In genomic region chr2:102826904-102827303, GRCh38 we compare ENCODE assay signal across 10 cellular contexts.
DNase-seq lines count a peak whose midpoint lies in the region; ATAC-seq and TF ChIP-seq lines count a peak whose summit lies in the region.
"Had no signal": no experiment of that assay in that cellular context is flagged by ENCODE, and none has a peak within 500 bp of the region (broad histone marks: within the 10 kb centered on the region; RNA-seq: fewer than 3 reads in every experiment).

No MANE protein-coding gene starts in this region.

- peak overlapping the region; percentile 95 for H3K27ac Mint-ChIP-seq in glutamatergic neuron (ENCODE audit: unreplicated experiment)
- H3K27ac Mint-ChIP-seq: activated naive CD8-positive, alpha-beta T cell had no signal

- H3K9me3 Mint-ChIP-seq in glutamatergic neuron (ENCODE audit: unreplicated experiment), result peaks cover 11% of the 10 kb centered on the region

- no peak for TF ChIP-seq CTCF in glutamatergic neuron (IDR thresholded peaks at IDR 0.05; ENCODE audit: partially characterized antibody, unreplicated experiment)
- no peak for TF ChIP-seq CTCF in testis (IDR thresholded peaks at IDR 0.05)

- H3K36me3 ChIP-seq in testis (ENCODE audit: low read depth, missing control alignments), result no peaks in the 10 kb centered on the region
- H3K36me3 ChIP-seq: upper lobe of right lung had no signal

- intact Hi-C loops in testis (cut with DNase I; ENCODE audit: low total_unique reads), result no loop called here

- H3K27ac ChIP-seq in testis, result no peak overlapping the region
- H3K27ac ChIP-seq: upper lobe of right lung had no signal

- H3K4me1 ChIP-seq in testis, result no peaks in the 10 kb centered on the region
- H3K4me1 ChIP-seq: upper lobe of right lung had no signal

- no peak overlapping the region for H3K4me3 ChIP-seq in testis
- H3K4me3 ChIP-seq: upper lobe of right lung had no signal

- DNase-seq in NCI-H1092 (lab: John Stamatoyannopoulos, UW), result peak; percentile 80
- peak; percentile 78 for DNase-seq in NCI-H82 (lab: John Stamatoyannopoulos, UW)
- DNase-seq in glutamatergic neuron, result peak; percentile 71
- DNase-seq in testis, result peak; percentile 20
- DNase-seq in ACHN, result no peak
- no peak for DNase-seq in iPS-NIHi7 (ENCODE audit: extremely low spot score)
- DNase-seq: upper lobe of right lung had no signal

- peaks cover 8% of the 10 kb centered on the region for H3K27me3 Mint-ChIP-seq in glutamatergic neuron (ENCODE audit: unreplicated experiment)
- H3K27me3 Mint-ChIP-seq: activated naive CD8-positive, alpha-beta T cell had no signal

- H3K27me3 ChIP-seq in testis, result no peaks in the 10 kb centered on the region
- H3K27me3 ChIP-seq: upper lobe of right lung had no signal

- H3K36me3 Mint-ChIP-seq in glutamatergic neuron (ENCODE audit: unreplicated experiment), result no peaks in the 10 kb centered on the region

- peak overlapping the region; percentile 79 for H3K4me3 Mint-ChIP-seq in glutamatergic neuron (ENCODE audit: unreplicated experiment)
- H3K4me3 Mint-ChIP-seq: activated naive CD8-positive, alpha-beta T cell had no signal

- 17 to 29% methylated on average over 5 of the region's 5 CpGs for WGBS in testis, 2 donors

- H3K4me1 Mint-ChIP-seq in glutamatergic neuron (ENCODE audit: low read depth, unreplicated experiment), result peaks cover 31% of the 10 kb centered on the region

- in situ Hi-C loops in ACHN (cut with HindIII; ENCODE audit: low pct_ligation_motif_present, low pct_unique_long_range_greater_than_20kb, low sequenced_read_pairs), result no loop called here

- no peaks in the 10 kb centered on the region for H3K9me3 ChIP-seq in testis
- H3K9me3 ChIP-seq: upper lobe of right lung had no signal

- ATAC-seq in GM21526 (IDR thresholded peaks at IDR 0.05; ENCODE audit: low FRiP score, unreplicated experiment), result no peak
- ATAC-seq in HG03442 (IDR thresholded peaks at IDR 0.05; ENCODE audit: unreplicated experiment), result no peak
- ATAC-seq: upper lobe of right lung had no signal

- TF ChIP-seq POLR2A in testis (IDR thresholded peaks at IDR 0.05), result no peak

Comparison
In these comparisons a context has a peak if more than half of its experiments do, and no peak if none do; other contexts are left out.
1. DNase-seq: peak in NCI-H1092 (single experiment), NCI-H82 (single experiment), glutamatergic neuron (single experiment) and testis (single experiment); none in ACHN (single experiment) and iPS-NIHi7 (single experiment).